ENCODE assay signal across 29 cellular contexts in genomic region chr6:97677626-97678025, GRCh38.
"Had no signal": no experiment of that assay in that cellular context is flagged by ENCODE, and none has a peak within 500 bp of the region (broad histone marks: within the 10 kb centered on the region; RNA-seq: fewer than 3 reads in every experiment).

No MANE protein-coding gene starts in this region.

- H3K27me3 Mint-ChIP-seq: activated CD4-positive, alpha-beta T cell treated with anti-CD3 and anti-CD28 coated beads, Interleukin-2, amount 10 ng/mL, durations not matched to agents 7 days and 5 days; activated naive CD8-positive, alpha-beta T cell treated with anti-CD3 and anti-CD28 coated beads for 36 hours; central memory CD8-positive, alpha-beta T cell had no signal

- H3K27ac ChIP-seq: ascending aorta, cardiac muscle cell, KMS-11, Peyer's patch had no signal

- H3K4me2 ChIP-seq: KMS-11 had no signal

- H3K27ac Mint-ChIP-seq: activated CD4-positive, alpha-beta T cell treated with anti-CD3 and anti-CD28 coated beads for 36 hours; activated CD4-positive, alpha-beta T cell treated with anti-CD3 and anti-CD28 coated beads, Interleukin-2, amount 10 ng/mL, durations not matched to agents 7 days and 5 days; activated CD8-positive, alpha-beta T cell treated with anti-CD3 and anti-CD28 coated beads, Interleukin-2, amount 10 ng/mL, durations not matched to agents 7 days and 5 days; activated naive CD8-positive, alpha-beta T cell treated with anti-CD3 and anti-CD28 coated beads for 36 hours; WTC11 had no signal

- H3K9me3 ChIP-seq: ascending aorta, Peyer's patch had no signal

- H3K9me3 Mint-ChIP-seq: activated CD4-positive, alpha-beta T cell treated with anti-CD3 and anti-CD28 coated beads, Interleukin-2, amount 10 ng/mL, durations not matched to agents 7 days and 5 days; activated naive CD8-positive, alpha-beta T cell treated with anti-CD3 and anti-CD28 coated beads for 36 hours; WTC11 had no signal

- H3K9ac ChIP-seq: KMS-11 had no signal

- H3K4me1 ChIP-seq: ascending aorta, Peyer's patch had no signal

- H3K36me3 ChIP-seq: ascending aorta, cardiac muscle cell, Peyer's patch had no signal

- H3K4me3 ChIP-seq: ascending aorta, cardiac muscle cell, Peyer's patch had no signal

- DNase-seq: activated CD4-positive, alpha-beta T cell treated with anti-CD3 and anti-CD28 coated beads for 36 hours; activated CD4-positive, alpha-beta T cell treated with anti-CD3 and anti-CD28 coated beads, Interleukin-2, amount 10 ng/mL, durations not matched to agents 7 days and 5 days; activated CD4-positive, alpha-beta T cell treated with anti-CD3 and anti-CD28 coated beads, Interleukin-2, amount 50 U/mL, for 48 hours; activated CD8-positive, alpha-beta T cell treated with anti-CD3 and anti-CD28 coated beads, Interleukin-2, amount 10 ng/mL, durations not matched to agents 7 days and 5 days; activated effector memory CD4-positive, alpha-beta T cell treated with anti-CD3 and anti-CD28 coated beads, Interleukin-2, amount 50 U/mL, for 16 hours; activated naive CD4-positive, alpha-beta T cell; activated naive CD4-positive, alpha-beta T cell treated with anti-CD3 and anti-CD28 coated beads, Interleukin-2, amount 50 U/mL, for 16 hours; activated naive CD8-positive, alpha-beta T cell treated with anti-CD3 and anti-CD28 coated beads for 36 hours; activated T-cell treated with anti-CD3 and anti-CD28 coated beads for 4 hours; activated T-cell treated with anti-CD3 and anti-CD28 coated beads, Interleukin-2, amount 50 U/mL, for 4 hours; amniotic stem cell; NCI-H1092; NCI-H1436 treated with DMSO at 0.1 percent for 48 hours; NCI-H1694 treated with DMSO at 0.1 percent for 48 hours; NCI-H2029; NCI-H345; NCI-H510A; NCI-H526; NCI-H748 treated with DMSO at 0.1 percent for 48 hours; NK-92 treated with Interleukin-12 subunit alpha and Interleukin-12 subunit beta, amount 100 ng/mL, for 24 hours; Peyer's patch; RPMI8226; SHP77 treated with DMSO at 0.1 percent for 48 hours; T1000 had no signal

- H3K27me3 ChIP-seq: ascending aorta, cardiac muscle cell, Peyer's patch had no signal

- H3K4me1 Mint-ChIP-seq: activated CD4-positive, alpha-beta T cell treated with anti-CD3 and anti-CD28 coated beads for 36 hours; activated CD4-positive, alpha-beta T cell treated with anti-CD3 and anti-CD28 coated beads, Interleukin-2, amount 10 ng/mL, durations not matched to agents 7 days and 5 days; activated naive CD8-positive, alpha-beta T cell treated with anti-CD3 and anti-CD28 coated beads for 36 hours; central memory CD8-positive, alpha-beta T cell had no signal

- H3K4me3 Mint-ChIP-seq: activated CD4-positive, alpha-beta T cell treated with anti-CD3 and anti-CD28 coated beads for 36 hours; activated CD4-positive, alpha-beta T cell treated with anti-CD3 and anti-CD28 coated beads, Interleukin-2, amount 10 ng/mL, durations not matched to agents 7 days and 5 days; activated CD8-positive, alpha-beta T cell treated with anti-CD3 and anti-CD28 coated beads, Interleukin-2, amount 10 ng/mL, durations not matched to agents 7 days and 5 days; activated naive CD8-positive, alpha-beta T cell treated with anti-CD3 and anti-CD28 coated beads for 36 hours; activated T-cell treated with anti-CD3 and anti-CD28 coated beads, Interleukin-2, amount 50 U/mL, for 4 hours; central memory CD8-positive, alpha-beta T cell; WTC11 had no signal

- H3K36me3 Mint-ChIP-seq: activated naive CD8-positive, alpha-beta T cell treated with anti-CD3 and anti-CD28 coated beads for 36 hours; WTC11 had no signal
